In the genomic region with DNA sequence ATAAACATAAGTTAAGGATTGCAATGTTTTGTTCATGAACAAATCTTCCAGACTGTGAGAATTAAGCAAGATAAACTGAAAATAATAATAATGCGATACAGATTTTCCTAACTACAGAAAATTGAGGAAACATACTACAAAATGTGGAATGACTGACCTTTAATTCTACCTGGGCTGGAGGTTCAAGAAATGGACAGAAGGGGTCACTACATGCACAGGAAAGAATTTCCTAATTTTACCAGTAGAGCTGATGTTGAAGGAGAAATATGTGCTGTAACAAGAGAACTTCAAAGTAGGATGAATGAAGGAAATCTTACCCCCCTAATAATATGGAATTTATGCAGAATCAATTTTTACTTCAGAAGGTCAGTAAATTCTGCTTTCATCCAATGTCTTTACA, we compare ENCODE assay signal across 10 cellular contexts.
DNase-seq lines count a peak whose midpoint lies in the region; ATAC-seq and TF ChIP-seq lines count a peak whose summit lies in the region.
"Had no signal": no experiment of that assay in that cellular context is flagged by ENCODE, and none has a peak within 500 bp of the region (broad histone marks: within the 10 kb centered on the region; RNA-seq: fewer than 3 reads in every experiment).

No MANE protein-coding gene starts in this region.

- 94% methylated on average over 1 of the region's 1 CpG for WGBS in smooth muscle cell (ENCODE audit: low lambda C conversion rate)
- WGBS in mesendoderm (ENCODE audit: extremely low coverage, insufficient coverage, low lambda C conversion rate) = no CpG with 5 or more reads among the region's 1 CpG

- no peaks in the 10 kb centered on the region for H3K4me1 ChIP-seq in breast epithelium
- H3K4me1 ChIP-seq in smooth muscle cell (ENCODE audit: low read depth) = no peaks in the 10 kb centered on the region
- H3K4me1 ChIP-seq in mesendoderm (ENCODE audit: control insufficient read depth, low read depth, low read length) = no peaks in the 10 kb centered on the region

- no peak overlapping the region for H3K18ac ChIP-seq in mesendoderm (ENCODE audit: low read length)

- H3K9me3 Mint-ChIP-seq in MCF 10A (ENCODE audit: unreplicated experiment) = no peaks in the 10 kb centered on the region

- H3K4me3 ChIP-seq in breast epithelium (no peak overlapping the region), smooth muscle cell (no peak overlapping the region), mesendoderm (ENCODE audit: low read length) (no peak overlapping the region)

- H3K27ac ChIP-seq in breast epithelium (no peak overlapping the region), smooth muscle cell (ENCODE audit: low read depth) (no peak overlapping the region), mesendoderm (ENCODE audit: low read depth, low read length) (no peak overlapping the region)

- H3K4ac ChIP-seq in mesendoderm (ENCODE audit: low read depth, low read length) = no peak overlapping the region

- intact Hi-C loops in MCF 10A (cut with micrococcal nuclease) = loop anchor here (5.0 kb wide), 1 partner anchor 328 kb away; no protein-coding TSS in a partner anchor
- intact Hi-C loops in breast epithelium (cut with DNase I; ENCODE audit: low total_unique reads) = no loop called here

- H3K27ac Mint-ChIP-seq in MCF 10A (ENCODE audit: low read depth, unreplicated experiment) = no peak overlapping the region
- H3K27ac Mint-ChIP-seq: CD8-positive, alpha-beta memory T cell had no signal

- H3K27me3 Mint-ChIP-seq in MCF 10A (ENCODE audit: insufficient read depth, unreplicated experiment) = no peaks in the 10 kb centered on the region

- TF ChIP-seq CTCF in MCF 10A (IDR thresholded peaks at IDR 0.05; ENCODE audit: unreplicated experiment) (peak; percentile 31), breast epithelium (IDR thresholded peaks at IDR 0.05) (no peak), smooth muscle cell (IDR thresholded peaks at IDR 0.05; ENCODE audit: borderline replicate concordance, insufficient read depth, poor library complexity, severe bottlenecking) (peak; percentile 29), omental fat pad (IDR thresholded peaks at IDR 0.05) (no peak)

- H3F3A ChIP-seq in smooth muscle cell (ENCODE audit: low read depth) = no peaks in the 10 kb centered on the region

- H3K36me3 ChIP-seq in breast epithelium = no peaks in the 10 kb centered on the region
- H3K36me3 ChIP-seq in smooth muscle cell (ENCODE audit: low read depth) = no peaks in the 10 kb centered on the region
- no peaks in the 10 kb centered on the region for H3K36me3 ChIP-seq in mesendoderm (ENCODE audit: control insufficient read depth, insufficient read depth, low read length)

- H2BK5ac ChIP-seq in mesendoderm (ENCODE audit: low read length) = no peak overlapping the region

- BruUV-seq in MCF 10A (replicated peaks; lab: Mats Ljungman, UMichigan) = no TSS peak

- H3K9ac ChIP-seq in smooth muscle cell (ENCODE audit: low read depth) (no peak overlapping the region), mesendoderm (ENCODE audit: low read length) (no peak overlapping the region)

- H2AK5ac ChIP-seq in mesendoderm (ENCODE audit: low read length) = no peak overlapping the region

- no peak overlapping the region for H4K5ac ChIP-seq in mesendoderm (ENCODE audit: low read length)

- no peaks in the 10 kb centered on the region for H3K79me1 ChIP-seq in mesendoderm (ENCODE audit: low read length)

- no peak overlapping the region for H3K56ac ChIP-seq in mesendoderm (ENCODE audit: low read length)

- ATAC-seq in omental fat pad (ENCODE audit: low FRiP score) (no peak), HG03342 (IDR thresholded peaks at IDR 0.05; ENCODE audit: unreplicated experiment) (no peak)

- H3K79me2 ChIP-seq in smooth muscle cell (ENCODE audit: low read depth) = no peaks in the 10 kb centered on the region
- no peaks in the 10 kb centered on the region for H3K79me2 ChIP-seq in mesendoderm (ENCODE audit: control insufficient read depth, insufficient read depth, low read length)

- H4K20me1 ChIP-seq in smooth muscle cell (ENCODE audit: low read depth) = no peaks in the 10 kb centered on the region

- CTCF ChIA-PET in MCF 10A (lab: Yijun Ruan, JAX) = interaction anchor here (0.6 to 1.1 kb wide), 10 partner anchors 13 to 1012 kb away, joined by 3 to 6 read pairs (median 3); a partner anchor contains a TSS

- no peak overlapping the region for H2BK15ac ChIP-seq in mesendoderm (replicated peaks; ENCODE audit: low read depth)

- H2BK120ac ChIP-seq in mesendoderm (ENCODE audit: low read depth, low read length) = no peak overlapping the region

- H4K8ac ChIP-seq in mesendoderm (ENCODE audit: low read depth, low read length) = no peak overlapping the region

- H3K4me2 ChIP-seq in smooth muscle cell = no peak overlapping the region
- H3K4me2 ChIP-seq in mesendoderm (ENCODE audit: low read length) = no peak overlapping the region

- POLR2A ChIA-PET in MCF 10A (lab: Yijun Ruan, JAX) = interaction anchor here (0.8 to 1.3 kb wide), 2 partner anchors 35 to 504 kb away, joined by 3 to 4 read pairs; no protein-coding TSS in a partner anchor

- H2AFZ ChIP-seq in smooth muscle cell (ENCODE audit: low read depth) = no peak overlapping the region

- H3K4me3 Mint-ChIP-seq in MCF 10A (ENCODE audit: unreplicated experiment) = no peak overlapping the region
- H3K4me3 Mint-ChIP-seq: CD8-positive, alpha-beta memory T cell had no signal

- H3K36me3 Mint-ChIP-seq in MCF 10A (ENCODE audit: insufficient read depth, unreplicated experiment) = peaks cover 10% of the 10 kb centered on the region
- H3K36me3 Mint-ChIP-seq: CD8-positive, alpha-beta memory T cell had no signal

- no peaks in the 10 kb centered on the region for H3K9me3 ChIP-seq in breast epithelium
- no peaks in the 10 kb centered on the region for H3K9me3 ChIP-seq in smooth muscle cell (replicated peaks; ENCODE audit: low read depth)

- no peaks in the 10 kb centered on the region for H3K4me1 Mint-ChIP-seq in MCF 10A (ENCODE audit: insufficient read depth, unreplicated experiment)
- H3K4me1 Mint-ChIP-seq: CD8-positive, alpha-beta memory T cell had no signal

- DNase-seq in MCF 10A (ENCODE audit: unreplicated experiment) (no peak), breast epithelium (ENCODE audit: low spot score in 2 of 2) (no peak), NCI-H146 treated with DMSO at 0.1 percent for 48 hours (lab: John Stamatoyannopoulos, UW; ENCODE audit: unreplicated experiment) (peak; percentile 6), dermis blood vessel endothelial cell (peak; percentile 10), smooth muscle cell (lab: John Stamatoyannopoulos, UW; ENCODE audit: unreplicated experiment) (no peak), mesendoderm (no peak), omental fat pad (ENCODE audit: low spot score) (no peak)
- DNase-seq: CD8-positive, alpha-beta memory T cell; stimulated activated CD4-positive, alpha-beta T cell treated with anti-CD3 and anti-CD28 coated beads, Interleukin-4, amount 100 ng/mL, for 1 hour had no signal

- no peaks in the 10 kb centered on the region for H3K27me3 ChIP-seq in breast epithelium
- H3K27me3 ChIP-seq in smooth muscle cell (ENCODE audit: low read depth) = no peaks in the 10 kb centered on the region
- H3K27me3 ChIP-seq in mesendoderm (ENCODE audit: insufficient read depth, low read length, poor library complexity) = no peaks in the 10 kb centered on the region

- TF ChIP-seq POLR2A in breast epithelium (IDR thresholded peaks at IDR 0.05) = no peak

- no peak overlapping the region for H3K23ac ChIP-seq in mesendoderm (ENCODE audit: low read length)

Comparison
In these comparisons a context has a peak if more than half of its experiments do, and no peak if none do; other contexts are left out.
1. CTCF ChIP-seq: peak in MCF 10A (single experiment) and smooth muscle cell (single experiment); none in breast epithelium (0 of 3) and omental fat pad (0 of 3).
2. DNase-seq: peak in NCI-H146 treated with DMSO at 0.1 percent for 48 hours (single experiment) and dermis blood vessel endothelial cell (single experiment); none in MCF 10A (single experiment), breast epithelium (0 of 2), smooth muscle cell (single experiment), mesendoderm (single experiment) and omental fat pad (single experiment).